ENCODE assay signal across 24 cellular contexts in the genomic region with DNA sequence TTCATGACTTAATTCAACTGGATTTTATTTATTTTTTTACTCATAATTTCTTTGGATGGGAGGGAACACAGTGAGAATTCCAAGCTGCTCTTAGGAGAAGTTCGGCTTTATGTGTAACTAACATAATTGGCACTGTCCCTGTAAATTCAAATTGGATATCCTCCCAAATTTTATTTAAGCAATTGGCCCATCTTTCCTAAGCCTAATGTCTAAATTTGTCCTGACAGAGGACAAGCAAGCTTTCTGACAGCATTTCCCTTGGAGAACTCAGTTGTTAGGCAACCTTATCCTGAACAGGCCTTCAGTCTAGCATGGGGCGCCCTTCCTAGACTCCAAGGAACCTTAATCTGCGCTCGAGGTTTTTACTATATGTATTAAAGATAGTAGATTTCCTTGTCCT.
"Had no signal": no experiment of that assay in that cellular context is flagged by ENCODE, and none has a peak within 500 bp of the region (broad histone marks: within the 10 kb centered on the region; RNA-seq: fewer than 3 reads in every experiment).

No MANE protein-coding gene starts in this region.

- H3K4me3 ChIP-seq: dorsolateral prefrontal cortex, stomach, suprapubic skin, tibial nerve had no signal

- H3K27ac ChIP-seq: dorsolateral prefrontal cortex, stomach, suprapubic skin, tibial nerve, WERI-Rb-1 had no signal

- H3K36me3 ChIP-seq: stomach, suprapubic skin, tibial nerve, WERI-Rb-1 had no signal

- H3K27me3 ChIP-seq: dorsolateral prefrontal cortex, stomach, suprapubic skin, tibial nerve had no signal

- ATAC-seq: activated CD8-positive, alpha-beta memory T cell treated with anti-CD3 and anti-CD28 coated beads, Interleukin-2, amount 10 ng/mL, durations not matched to agents 7 days and 5 days; activated CD8-positive, alpha-beta T cell treated with anti-CD3 and anti-CD28 coated beads for 36 hours; effector memory CD8-positive, alpha-beta T cell; esophagus mucosa; left lobe of liver; natural killer cell treated with Interleukin-12 subunit alpha and Interleukin-12 subunit beta and Interleukin-15 and Interleukin-18, amount 100 ng/mL, for 72 hours; T-cell had no signal

- H3K9me3 ChIP-seq: stomach had no signal

- DNase-seq: activated CD4-positive, alpha-beta T cell treated with anti-CD3 and anti-CD28 coated beads, Interleukin-2, amount 10 ng/mL, durations not matched to agents 7 days and 5 days; activated CD4-positive, CD25-positive, alpha-beta regulatory T cell treated with anti-CD3 and anti-CD28 coated beads, Interleukin-2, amount 50 U/mL, for 72 hours; activated CD8-positive, alpha-beta memory T cell treated with anti-CD3 and anti-CD28 coated beads, Interleukin-2, amount 10 ng/mL, durations not matched to agents 7 days and 5 days; activated CD8-positive, alpha-beta T cell treated with anti-CD3 and anti-CD28 coated beads for 36 hours; activated effector memory CD4-positive, alpha-beta T cell treated with anti-CD3 and anti-CD28 coated beads, Interleukin-2, amount 50 U/mL, for 16 hours; activated naive CD4-positive, alpha-beta T cell treated with anti-CD3 and anti-CD28 coated beads, Interleukin-2, amount 10 ng/mL, durations not matched to agents 7 days and 5 days; activated T-cell treated with anti-CD3 and anti-CD28 coated beads for 4 hours; caudate nucleus; dorsolateral prefrontal cortex; effector memory CD8-positive, alpha-beta T cell; foreskin fibroblast; kidney; mammary epithelial cell; midbrain; retina; stimulated activated CD4-positive, alpha-beta T cell treated with anti-CD3 and anti-CD28 coated beads, Interleukin-12 subunit alpha, Interleukin-12 subunit beta, amount 100 ng/mL, for 4 hours; stomach; T-cell; WERI-Rb-1 had no signal
